Comparison of ENCODE assay signal across 20 cellular contexts in genomic region chr1:176545034-176545639, GRCh38.
DNase-seq lines count a peak whose midpoint lies in the region; ATAC-seq, FAIRE-seq and TF ChIP-seq lines count a peak whose summit lies in the region.
"Had no signal": no experiment of that assay in that cellular context is flagged by ENCODE, and none has a peak within 500 bp of the region (broad histone marks: within the 10 kb centered on the region; RNA-seq: fewer than 3 reads in every experiment).

No MANE protein-coding gene starts in this region.

- ATAC-seq in WTC11: peak; percentile 82
- ATAC-seq in HG03108 (IDR thresholded peaks at IDR 0.05; ENCODE audit: unreplicated experiment): no peak
- ATAC-seq in GM19467 (IDR thresholded peaks at IDR 0.05; ENCODE audit: unreplicated experiment): no peak
- ATAC-seq in GM21515 (IDR thresholded peaks at IDR 0.05; ENCODE audit: unreplicated experiment): no peak

- no peak overlapping the region for H3K27ac Mint-ChIP-seq in WTC11
- H3K27ac Mint-ChIP-seq: CD4-positive, alpha-beta memory T cell had no signal

- POLR2A ChIA-PET in WTC11 (lab: Charles Lee): no interaction called here

- CTCF ChIA-PET in WTC11 (lab: Charles Lee): interaction anchor here (1.3 kb wide), 1 partner anchor 147 kb away, joined by 3 read pairs; no protein-coding TSS in a partner anchor

- H3K4me3 Mint-ChIP-seq in WTC11: no peak overlapping the region
- H3K4me3 Mint-ChIP-seq: CD4-positive, alpha-beta memory T cell had no signal

- no peaks in the 10 kb centered on the region for H3K36me3 ChIP-seq in osteoblast (ENCODE audit: insufficient read depth, low read length)

- FAIRE-seq in D721Med (lab: Jason Lieb, UNC): peak; percentile 69
- FAIRE-seq: G401.6, GM12892, GM19239, H1 had no signal

- no peaks in the 10 kb centered on the region for H3K4me1 ChIP-seq in osteoblast (ENCODE audit: insufficient read depth, low read length)

- DNase-seq in D721Med (ENCODE audit: insufficient read length, low spot score) (no peak), NCI-H82 (lab: John Stamatoyannopoulos, UW) (peak; percentile 91), WTC11 (ENCODE audit: low spot score) (no peak), osteoblast (ENCODE audit: insufficient read length, low spot score, missing footprints) (no peak)
- DNase-seq: 8988T; C1 segment of cervical spinal cord; Calu3; CD4-positive, alpha-beta memory T cell; COR-L47; DMS153; DND-41; H7; HCEC 1CT had no signal

- H3K27me3 ChIP-seq in osteoblast (ENCODE audit: insufficient read depth, low read length): no peaks in the 10 kb centered on the region

- H3K4me3 ChIP-seq in osteoblast (ENCODE audit: insufficient read depth, low read length): no peak overlapping the region

- no peaks in the 10 kb centered on the region for H3K79me2 ChIP-seq in osteoblast (ENCODE audit: insufficient read depth, low read length)

- peaks cover 12% of the 10 kb centered on the region for H3K4me1 Mint-ChIP-seq in WTC11
- H3K4me1 Mint-ChIP-seq: CD4-positive, alpha-beta memory T cell had no signal

- H3K4me2 ChIP-seq in osteoblast (ENCODE audit: insufficient read depth, low read length): no peak overlapping the region

- no peaks in the 10 kb centered on the region for H4K20me1 ChIP-seq in osteoblast (ENCODE audit: insufficient read depth, low read length)

- H2AFZ ChIP-seq in osteoblast (ENCODE audit: low read length): no peak overlapping the region

- H3K9me3 ChIP-seq in osteoblast (ENCODE audit: low read depth, low read length): no peaks in the 10 kb centered on the region

- no peaks in the 10 kb centered on the region for H3K36me3 Mint-ChIP-seq in WTC11
- H3K36me3 Mint-ChIP-seq: CD4-positive, alpha-beta memory T cell had no signal

- H3K27ac ChIP-seq in osteoblast (ENCODE audit: low read depth, low read length): no peak overlapping the region

- H3K9me3 Mint-ChIP-seq in WTC11: peaks cover 7% of the 10 kb centered on the region; the same call in 1 of the 2 replicates

- TF ChIP-seq CTCF in D721Med (IDR thresholded peaks at IDR 0.05; ENCODE audit: insufficient read depth, missing control alignments): no peak
- TF ChIP-seq CTCF in WTC11 (IDR thresholded peaks at IDR 0.05): no peak
- no peak for TF ChIP-seq CTCF in osteoblast (IDR thresholded peaks at IDR 0.05; ENCODE audit: extremely low read depth, low read depth, low read length)

- H3K27me3 Mint-ChIP-seq in WTC11 (ENCODE audit: low read depth): no peaks in the 10 kb centered on the region

TF ChIP-seq in WTC11, 78 proteins besides CTCF, POLR2A, EP300 and RAD21:
- TF ChIP-seq GRHL2 (CRISPR knock-in tag; IDR thresholded peaks at IDR 0.05; ENCODE audit: insufficient replicate concordance, severe bottlenecking) (no peak), RELA (CRISPR knock-in tag; IDR thresholded peaks at IDR 0.05; ENCODE audit: borderline replicate concordance) (no peak), ZBTB43 (CRISPR knock-in tag; IDR thresholded peaks at IDR 0.05) (no peak), ZNF416 (CRISPR knock-in tag; IDR thresholded peaks at IDR 0.05) (no peak), ARID4B (CRISPR knock-in tag; IDR thresholded peaks at IDR 0.05; ENCODE audit: borderline replicate concordance) (no peak), EMX1 (CRISPR knock-in tag; IDR thresholded peaks at IDR 0.05) (no peak), JUN (CRISPR knock-in tag; IDR thresholded peaks at IDR 0.05) (no peak), MAX (CRISPR knock-in tag; IDR thresholded peaks at IDR 0.05) (no peak), ZNF232 (CRISPR knock-in tag; IDR thresholded peaks at IDR 0.05) (no peak), ZSCAN18 (CRISPR knock-in tag; IDR thresholded peaks at IDR 0.05) (no peak), CREB1 (CRISPR knock-in tag; IDR thresholded peaks at IDR 0.05) (no peak)
